ENCODE assay signal across 8 cellular contexts in the genomic region with DNA sequence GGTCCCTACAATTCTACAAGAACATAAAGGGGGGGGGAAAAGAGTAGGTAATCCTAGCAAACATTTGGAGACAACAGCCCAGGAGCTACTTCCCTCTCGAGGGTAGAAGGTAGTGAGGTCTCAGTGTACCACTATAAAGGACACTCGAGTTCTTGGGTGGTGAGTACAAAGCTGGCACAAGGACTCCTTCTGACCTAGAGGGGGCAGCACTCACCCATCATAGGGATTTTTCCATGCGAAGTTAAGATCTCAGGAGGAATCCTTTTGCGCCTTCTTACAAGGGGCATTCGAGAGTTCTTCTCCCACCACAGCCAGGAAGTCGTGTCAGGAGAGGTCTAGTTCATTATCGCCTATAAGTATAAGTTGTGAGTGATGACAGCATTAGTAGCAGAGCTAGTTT.
DNase-seq lines count a peak whose midpoint lies in the region; ATAC-seq and TF ChIP-seq lines count a peak whose summit lies in the region.

No MANE protein-coding gene starts in this region.

- no peak for ATAC-seq in HG02642 (IDR thresholded peaks at IDR 0.05; ENCODE audit: poor library complexity, unreplicated experiment)
- no peak for ATAC-seq in sciatic nerve
- no peak for ATAC-seq in GM18517 (IDR thresholded peaks at IDR 0.05; ENCODE audit: unreplicated experiment)

- no peaks in the 10 kb centered on the region for H3K9me3 ChIP-seq in adrenal gland (replicated peaks in 1 of 3)

- TF ChIP-seq POLR2A in adrenal gland (IDR thresholded peaks at IDR 0.05), result no peak

- no peak overlapping the region for H3K27ac ChIP-seq in adrenal gland

- CTCF ChIA-PET in BJ (lab: Yijun Ruan, JAX), result interaction anchor here (0.6 to 4.0 kb wide), 29 partner anchors 9 to 347 kb away, joined by 3 to 33 read pairs (median 4); a partner anchor contains a TSS

- no peaks in the 10 kb centered on the region for H3K4me1 ChIP-seq in adrenal gland (replicated peaks in 1 of 2)

- H3K36me3 ChIP-seq in BJ (ENCODE audit: control insufficient read depth, insufficient read depth, low read length) (no peaks in the 10 kb centered on the region), adrenal gland (replicated peaks in 1 of 2) (no peaks in the 10 kb centered on the region)

- intact Hi-C loops in adrenal gland (cut with DNase I), result loop anchor here in 1 of 2 donors (5.0 to 10.0 kb wide), 2 partner anchors 308 to 341 kb away; no protein-coding TSS in a partner anchor
- intact Hi-C loops in sciatic nerve (cut with DNase I), result no loop called here

- DNase-seq in BJ (ENCODE audit: low read depth) (no peak), HT-29 (ENCODE audit: low spot score) (peak; percentile 34), adrenal gland (peak; percentile 36 to 67 (median 47)), kidney tubule cell (ENCODE audit: low spot score) (peak; percentile 17), sciatic nerve (ENCODE audit: low spot score) (no peak), HPDE6-E6E7 (ENCODE audit: extremely low spot score) (no peak)

- H3K4me3 ChIP-seq in BJ (ENCODE audit: low read depth, low read length), result no peak overlapping the region
- H3K4me3 ChIP-seq in adrenal gland, result no peak overlapping the region

- 14 to 22% (median 17%) methylated on average over 7 of the region's 7 CpGs for whole genome bisulfite sequencing in adrenal gland, 4 donors

- H3K27me3 ChIP-seq in BJ (ENCODE audit: control insufficient read depth, insufficient read depth, low read length) (no peaks in the 10 kb centered on the region), adrenal gland (peaks cover 11% of the 10 kb centered on the region)

- TF ChIP-seq CTCF in BJ (IDR thresholded peaks at IDR 0.05; ENCODE audit: insufficient read depth, low read depth, low read length), result peak; percentile 63
- TF ChIP-seq CTCF in adrenal gland (IDR thresholded peaks at IDR 0.05), result peak; percentile 40 to 74 (median 68)

- POLR2A ChIA-PET in BJ (lab: Charles Lee), result no interaction called here

Comparison
In these comparisons a context has a peak if more than half of its experiments do, and no peak if none do; other contexts are left out.
1. DNase-seq: peak in HT-29 (single experiment), adrenal gland (7 of 7) and kidney tubule cell (single experiment); none in BJ (single experiment), sciatic nerve (single experiment) and HPDE6-E6E7 (single experiment).